Comparison of ENCODE assay signal across 12 cellular contexts in genomic region chr10:63605568-63605967, GRCh38.
A peak's percentile ranks its signal among the peaks of the same experiment; 100 is the strongest.
DNase-seq lines count a peak whose midpoint lies in the region; TF ChIP-seq lines count a peak whose summit lies in the region.
"Had no signal": no experiment of that assay in that cellular context is flagged by ENCODE, and none has a peak within 500 bp of the region (broad histone marks: within the 10 kb centered on the region; RNA-seq: fewer than 3 reads in every experiment).

No MANE protein-coding gene starts in this region.

- no peaks in the 10 kb centered on the region for H4K20me1 ChIP-seq in osteoblast (ENCODE audit: insufficient read depth, low read length)

- no peak overlapping the region for H3K4me3 ChIP-seq in thymus (ENCODE audit: low read length)
- H3K4me3 ChIP-seq in HAP-1 = no peak overlapping the region
- no peak overlapping the region for H3K4me3 ChIP-seq in osteoblast (ENCODE audit: insufficient read depth, low read length)
- H3K4me3 ChIP-seq: breast epithelium, thoracic aorta had no signal

- no peaks in the 10 kb centered on the region for H3K9me3 ChIP-seq in thymus (ENCODE audit: control insufficient read depth)
- no peaks in the 10 kb centered on the region for H3K9me3 ChIP-seq in HAP-1
- H3K9me3 ChIP-seq in osteoblast (ENCODE audit: low read depth, low read length) = no peaks in the 10 kb centered on the region
- H3K9me3 ChIP-seq: breast epithelium, thoracic aorta had no signal

- H3K27ac ChIP-seq in thymus (ENCODE audit: low read depth) (peak overlapping the region; percentile 18), osteoblast (ENCODE audit: low read depth, low read length) (no peak overlapping the region)
- H3K27ac ChIP-seq: breast epithelium, thoracic aorta had no signal

- in situ Hi-C loops in HAP-1 (cut with MboI; ENCODE audit: low sequenced_read_pairs) = no loop called here

- H3K36me3 ChIP-seq in thymus (ENCODE audit: control insufficient read depth, insufficient read depth) (peaks cover 5% of the 10 kb centered on the region), HAP-1 (replicated peaks) (no peaks in the 10 kb centered on the region), osteoblast (ENCODE audit: insufficient read depth, low read length) (peaks cover 5% of the 10 kb centered on the region)
- H3K36me3 ChIP-seq: breast epithelium, thoracic aorta had no signal

- H3K27me3 ChIP-seq in thymus (ENCODE audit: control insufficient read depth, insufficient read depth) (no peaks in the 10 kb centered on the region), HAP-1 (ENCODE audit: low read depth) (no peaks in the 10 kb centered on the region), osteoblast (ENCODE audit: insufficient read depth, low read length) (no peaks in the 10 kb centered on the region)
- H3K27me3 ChIP-seq: breast epithelium had no signal

- WGBS in thymus = 94% methylated on average over 1 of the region's 1 CpG

- no peak overlapping the region for H3K4me2 ChIP-seq in osteoblast (ENCODE audit: insufficient read depth, low read length)

- TF ChIP-seq CTCF in osteoblast (IDR thresholded peaks at IDR 0.05; ENCODE audit: extremely low read depth, low read depth, low read length) = no peak

- H2AFZ ChIP-seq in osteoblast (ENCODE audit: low read length) = no peak overlapping the region

- no peaks in the 10 kb centered on the region for H3K79me2 ChIP-seq in osteoblast (ENCODE audit: insufficient read depth, low read length)

- H3K4me1 ChIP-seq in thymus (ENCODE audit: control insufficient read depth, insufficient read depth, low read length) = no peaks in the 10 kb centered on the region
- H3K4me1 ChIP-seq in HAP-1 = peaks cover 7% of the 10 kb centered on the region; the same call in 1 of the 2 replicates
- no peaks in the 10 kb centered on the region for H3K4me1 ChIP-seq in osteoblast (ENCODE audit: insufficient read depth, low read length)
- H3K4me1 ChIP-seq: breast epithelium had no signal

- DNase-seq in NCI-H446 treated with DMSO at 0.1 percent for 48 hours (lab: John Stamatoyannopoulos, UW) (peak; percentile 21), NCI-H446 (lab: John Stamatoyannopoulos, UW) (no peak), RKO (ENCODE audit: low spot score) (peak; percentile 19), hippocampal formation (lab: John Stamatoyannopoulos, UW) (peak; percentile 40 to 53), HAP-1 (ENCODE audit: low spot score in 2 of 2) (no peak), osteoblast (ENCODE audit: insufficient read length, low spot score, missing footprints) (no peak), NCI-H524 (lab: John Stamatoyannopoulos, UW) (no peak)
- DNase-seq: activated CD4-positive, alpha-beta T cell treated with anti-CD3 and anti-CD28 coated beads, Interleukin-2, amount 10 ng/mL, durations not matched to agents 24 days and 14 days; NCI-H2081 treated with DMSO at 0.1 percent for 48 hours had no signal

Comparison
In these comparisons a context has a peak if more than half of its experiments do, and no peak if none do; other contexts are left out.
1. DNase-seq: peak in NCI-H446 treated with DMSO at 0.1 percent for 48 hours (single experiment), RKO (single experiment) and hippocampal formation (2 of 2); none in NCI-H446 (0 of 2), HAP-1 (0 of 2), osteoblast (single experiment) and NCI-H524 (0 of 2).